Comparison of ENCODE assay signal across 1 cellular context in the genomic region with DNA sequence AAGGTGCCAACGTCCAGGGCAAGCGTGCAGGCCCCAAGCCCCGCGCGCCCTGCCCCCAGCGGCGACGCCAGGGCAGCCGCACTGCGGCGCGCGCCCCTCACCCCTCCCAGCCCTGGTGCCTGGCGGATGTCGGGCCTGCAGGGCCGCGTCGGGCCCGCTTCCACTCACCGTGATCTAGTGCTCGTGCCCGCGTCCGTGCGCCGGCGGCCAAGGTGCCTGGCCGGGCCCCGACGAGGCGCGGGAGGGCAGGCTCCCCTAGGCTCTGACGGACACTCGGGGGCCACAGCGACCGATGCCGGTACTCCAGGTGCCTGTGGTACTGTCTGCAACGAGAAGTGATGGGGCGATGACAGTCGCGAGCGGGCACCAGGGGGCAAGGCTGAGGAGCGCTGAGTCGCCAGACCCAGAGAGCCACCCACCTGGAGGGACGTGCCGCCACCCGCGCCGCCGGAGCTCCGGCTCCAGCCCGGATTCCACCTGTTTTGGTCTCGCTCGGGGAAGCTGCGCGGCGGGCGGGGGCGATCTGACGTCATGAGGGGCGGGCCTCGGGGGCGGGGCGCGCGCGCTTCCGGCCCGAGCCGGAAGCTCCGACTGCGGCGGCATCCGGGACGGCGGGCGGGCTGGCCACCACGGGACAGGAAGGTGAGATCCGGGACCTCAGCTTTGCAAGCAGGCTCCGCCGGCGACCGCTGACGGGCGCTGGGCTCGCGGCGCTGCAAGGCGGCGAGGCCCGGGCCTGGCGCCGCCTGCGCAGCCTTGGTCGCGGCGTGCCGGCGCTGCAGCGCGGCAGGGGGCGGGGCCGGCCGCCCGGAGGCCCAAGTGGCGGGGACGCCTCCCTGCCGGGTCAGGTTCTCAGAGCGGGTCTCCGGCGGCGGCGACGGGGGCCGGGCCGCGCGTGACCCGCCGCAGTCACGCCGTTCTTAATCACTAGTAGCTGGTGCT.
TF ChIP-seq lines count a peak whose summit lies in the region.

A gene with protein sequence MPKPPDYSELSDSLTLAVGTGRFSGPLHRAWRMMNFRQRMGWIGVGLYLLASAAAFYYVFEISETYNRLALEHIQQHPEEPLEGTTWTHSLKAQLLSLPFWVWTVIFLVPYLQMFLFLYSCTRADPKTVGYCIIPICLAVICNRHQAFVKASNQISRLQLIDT (plus strand): TSS at position 927 of the 942 bp plus-strand sequence. CDS start 89 bp downstream, outside the sequence.
A gene with protein sequence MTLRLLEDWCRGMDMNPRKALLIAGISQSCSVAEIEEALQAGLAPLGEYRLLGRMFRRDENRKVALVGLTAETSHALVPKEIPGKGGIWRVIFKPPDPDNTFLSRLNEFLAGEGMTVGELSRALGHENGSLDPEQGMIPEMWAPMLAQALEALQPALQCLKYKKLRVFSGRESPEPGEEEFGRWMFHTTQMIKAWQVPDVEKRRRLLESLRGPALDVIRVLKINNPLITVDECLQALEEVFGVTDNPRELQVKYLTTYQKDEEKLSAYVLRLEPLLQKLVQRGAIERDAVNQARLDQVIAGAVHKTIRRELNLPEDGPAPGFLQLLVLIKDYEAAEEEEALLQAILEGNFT (minus strand): TSS at position 507 of the 942 bp plus-strand sequence. CDS start 655 bp downstream, outside the sequence.

TF ChIP-seq in GM12878, 131 proteins besides CTCF, POLR2A, EP300 and RAD21 (continued from another document and continues in another):
- TF ChIP-seq, protein P1, sequence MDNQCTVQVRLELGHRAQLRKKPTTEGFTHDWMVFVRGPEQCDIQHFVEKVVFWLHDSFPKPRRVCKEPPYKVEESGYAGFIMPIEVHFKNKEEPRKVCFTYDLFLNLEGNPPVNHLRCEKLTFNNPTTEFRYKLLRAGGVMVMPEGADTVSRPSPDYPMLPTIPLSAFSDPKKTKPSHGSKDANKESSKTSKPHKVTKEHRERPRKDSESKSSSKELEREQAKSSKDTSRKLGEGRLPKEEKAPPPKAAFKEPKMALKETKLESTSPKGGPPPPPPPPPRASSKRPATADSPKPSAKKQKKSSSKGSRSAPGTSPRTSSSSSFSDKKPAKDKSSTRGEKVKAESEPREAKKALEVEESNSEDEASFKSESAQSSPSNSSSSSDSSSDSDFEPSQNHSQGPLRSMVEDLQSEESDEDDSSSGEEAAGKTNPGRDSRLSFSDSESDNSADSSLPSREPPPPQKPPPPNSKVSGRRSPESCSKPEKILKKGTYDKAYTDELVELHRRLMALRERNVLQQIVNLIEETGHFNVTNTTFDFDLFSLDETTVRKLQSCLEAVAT (IDR thresholded peaks at IDR 0.05) = no peak
- TF ChIP-seq TCF12 (IDR thresholded peaks at IDR 0.05; ENCODE audit: low read depth, low read length) (no peak; the same call in 1 of the 2 replicates), ETV6 (conservative IDR thresholded peaks at IDR 0.05 in 1 of 2, IDR thresholded peaks at IDR 0.05 in 1 of 2; ENCODE audit: borderline replicate concordance in 1 of 2, low read depth in 1 of 2) (peak in 1 of 2 experiments; percentile 49; a peak in 2 of 4 replicates), NFXL1 (IDR thresholded peaks at IDR 0.05; ENCODE audit: borderline replicate concordance) (no peak), SREBF1 (IDR thresholded peaks at IDR 0.05; ENCODE audit: low read length) (no peak), WRNIP1 (IDR thresholded peaks at IDR 0.05; ENCODE audit: borderline replicate concordance, low read depth, low read length) (no peak), ZNF217 (IDR thresholded peaks at IDR 0.05) (peak; percentile 61; the same call in 1 of the 2 replicates), STAT3 (IDR thresholded peaks at IDR 0.05; ENCODE audit: low read depth, low read length) (no peak), MEF2A (IDR thresholded peaks at IDR 0.05; ENCODE audit: insufficient read depth, low read depth, low read length) (0 out of 2 replicates have a peak, but pooled peaks have one; percentile 11), ZNF622 (IDR thresholded peaks at IDR 0.05) (no peak), CHD1 (IDR thresholded peaks at IDR 0.05; ENCODE audit: low read depth, low read length) (peak; percentile 64; the same call in 1 of the 2 replicates), IKZF2 (IDR thresholded peaks at IDR 0.05) (no peak), SIN3A (IDR thresholded peaks at IDR 0.05; ENCODE audit: low read depth, low read length) (no peak; the same call in 1 of the 2 replicates), MTA2 (IDR thresholded peaks at IDR 0.05; ENCODE audit: low read depth) (no peak), ASH2L (IDR thresholded peaks at IDR 0.05; ENCODE audit: borderline replicate concordance, low read depth) (peak; percentile 77; the same call in 1 of the 2 replicates), RCOR1 (conservative IDR thresholded peaks at IDR 0.05; ENCODE audit: low read depth, low read length) (no peak; the same call in 1 of the 2 replicates), FOXK2 (IDR thresholded peaks at IDR 0.05) (no peak), TARDBP (IDR thresholded peaks at IDR 0.05; ENCODE audit: borderline replicate concordance) (no peak), NR2C2 (IDR thresholded peaks at IDR 0.05; ENCODE audit: borderline replicate concordance, control insufficient read depth, insufficient read length, low read depth) (no peak), YY1 (IDR thresholded peaks at IDR 0.05; ENCODE audit: low read depth, low read length) (peak; percentile 16; the same call in 1 of the 2 replicates), PAX5 (IDR thresholded peaks at IDR 0.05; ENCODE audit: borderline replicate concordance, low read depth, low read length) (no peak), RB1 (IDR thresholded peaks at IDR 0.05; ENCODE audit: borderline replicate concordance) (peak; percentile 60; the same call in 1 of the 2 replicates)
- TF ChIP-seq, protein P2, sequence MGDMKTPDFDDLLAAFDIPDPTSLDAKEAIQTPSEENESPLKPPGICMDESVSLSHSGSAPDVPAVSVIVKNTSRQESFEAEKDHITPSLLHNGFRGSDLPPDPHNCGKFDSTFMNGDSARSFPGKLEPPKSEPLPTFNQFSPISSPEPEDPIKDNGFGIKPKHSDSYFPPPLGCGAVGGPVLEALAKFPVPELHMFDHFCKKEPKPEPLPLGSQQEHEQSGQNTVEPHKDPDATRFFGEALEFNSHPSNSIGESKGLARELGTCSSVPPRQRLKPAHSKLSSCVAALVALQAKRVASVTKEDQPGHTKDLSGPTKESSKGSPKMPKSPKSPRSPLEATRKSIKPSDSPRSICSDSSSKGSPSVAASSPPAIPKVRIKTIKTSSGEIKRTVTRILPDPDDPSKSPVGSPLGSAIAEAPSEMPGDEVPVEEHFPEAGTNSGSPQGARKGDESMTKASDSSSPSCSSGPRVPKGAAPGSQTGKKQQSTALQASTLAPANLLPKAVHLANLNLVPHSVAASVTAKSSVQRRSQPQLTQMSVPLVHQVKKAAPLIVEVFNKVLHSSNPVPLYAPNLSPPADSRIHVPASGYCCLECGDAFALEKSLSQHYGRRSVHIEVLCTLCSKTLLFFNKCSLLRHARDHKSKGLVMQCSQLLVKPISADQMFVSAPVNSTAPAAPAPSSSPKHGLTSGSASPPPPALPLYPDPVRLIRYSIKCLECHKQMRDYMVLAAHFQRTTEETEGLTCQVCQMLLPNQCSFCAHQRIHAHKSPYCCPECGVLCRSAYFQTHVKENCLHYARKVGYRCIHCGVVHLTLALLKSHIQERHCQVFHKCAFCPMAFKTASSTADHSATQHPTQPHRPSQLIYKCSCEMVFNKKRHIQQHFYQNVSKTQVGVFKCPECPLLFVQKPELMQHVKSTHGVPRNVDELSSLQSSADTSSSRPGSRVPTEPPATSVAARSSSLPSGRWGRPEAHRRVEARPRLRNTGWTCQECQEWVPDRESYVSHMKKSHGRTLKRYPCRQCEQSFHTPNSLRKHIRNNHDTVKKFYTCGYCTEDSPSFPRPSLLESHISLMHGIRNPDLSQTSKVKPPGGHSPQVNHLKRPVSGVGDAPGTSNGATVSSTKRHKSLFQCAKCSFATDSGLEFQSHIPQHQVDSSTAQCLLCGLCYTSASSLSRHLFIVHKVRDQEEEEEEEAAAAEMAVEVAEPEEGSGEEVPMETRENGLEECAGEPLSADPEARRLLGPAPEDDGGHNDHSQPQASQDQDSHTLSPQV (IDR thresholded peaks at IDR 0.05) = 0 out of 2 replicates have a peak, but pooled peaks have one; percentile 40
- TF ChIP-seq, protein P3, sequence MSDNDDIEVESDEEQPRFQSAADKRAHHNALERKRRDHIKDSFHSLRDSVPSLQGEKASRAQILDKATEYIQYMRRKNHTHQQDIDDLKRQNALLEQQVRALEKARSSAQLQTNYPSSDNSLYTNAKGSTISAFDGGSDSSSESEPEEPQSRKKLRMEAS (IDR thresholded peaks at IDR 0.05; ENCODE audit: low read depth, low read length) = 0 out of 2 replicates have a peak, but pooled peaks have one; percentile 15
- TF ChIP-seq, protein P4, sequence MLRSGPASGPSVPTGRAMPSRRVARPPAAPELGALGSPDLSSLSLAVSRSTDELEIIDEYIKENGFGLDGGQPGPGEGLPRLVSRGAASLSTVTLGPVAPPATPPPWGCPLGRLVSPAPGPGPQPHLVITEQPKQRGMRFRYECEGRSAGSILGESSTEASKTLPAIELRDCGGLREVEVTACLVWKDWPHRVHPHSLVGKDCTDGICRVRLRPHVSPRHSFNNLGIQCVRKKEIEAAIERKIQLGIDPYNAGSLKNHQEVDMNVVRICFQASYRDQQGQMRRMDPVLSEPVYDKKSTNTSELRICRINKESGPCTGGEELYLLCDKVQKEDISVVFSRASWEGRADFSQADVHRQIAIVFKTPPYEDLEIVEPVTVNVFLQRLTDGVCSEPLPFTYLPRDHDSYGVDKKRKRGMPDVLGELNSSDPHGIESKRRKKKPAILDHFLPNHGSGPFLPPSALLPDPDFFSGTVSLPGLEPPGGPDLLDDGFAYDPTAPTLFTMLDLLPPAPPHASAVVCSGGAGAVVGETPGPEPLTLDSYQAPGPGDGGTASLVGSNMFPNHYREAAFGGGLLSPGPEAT (IDR thresholded peaks at IDR 0.05; ENCODE audit: low read depth) = peak; percentile 32; the same call in 1 of the 2 replicates
- TF ChIP-seq, protein P5, sequence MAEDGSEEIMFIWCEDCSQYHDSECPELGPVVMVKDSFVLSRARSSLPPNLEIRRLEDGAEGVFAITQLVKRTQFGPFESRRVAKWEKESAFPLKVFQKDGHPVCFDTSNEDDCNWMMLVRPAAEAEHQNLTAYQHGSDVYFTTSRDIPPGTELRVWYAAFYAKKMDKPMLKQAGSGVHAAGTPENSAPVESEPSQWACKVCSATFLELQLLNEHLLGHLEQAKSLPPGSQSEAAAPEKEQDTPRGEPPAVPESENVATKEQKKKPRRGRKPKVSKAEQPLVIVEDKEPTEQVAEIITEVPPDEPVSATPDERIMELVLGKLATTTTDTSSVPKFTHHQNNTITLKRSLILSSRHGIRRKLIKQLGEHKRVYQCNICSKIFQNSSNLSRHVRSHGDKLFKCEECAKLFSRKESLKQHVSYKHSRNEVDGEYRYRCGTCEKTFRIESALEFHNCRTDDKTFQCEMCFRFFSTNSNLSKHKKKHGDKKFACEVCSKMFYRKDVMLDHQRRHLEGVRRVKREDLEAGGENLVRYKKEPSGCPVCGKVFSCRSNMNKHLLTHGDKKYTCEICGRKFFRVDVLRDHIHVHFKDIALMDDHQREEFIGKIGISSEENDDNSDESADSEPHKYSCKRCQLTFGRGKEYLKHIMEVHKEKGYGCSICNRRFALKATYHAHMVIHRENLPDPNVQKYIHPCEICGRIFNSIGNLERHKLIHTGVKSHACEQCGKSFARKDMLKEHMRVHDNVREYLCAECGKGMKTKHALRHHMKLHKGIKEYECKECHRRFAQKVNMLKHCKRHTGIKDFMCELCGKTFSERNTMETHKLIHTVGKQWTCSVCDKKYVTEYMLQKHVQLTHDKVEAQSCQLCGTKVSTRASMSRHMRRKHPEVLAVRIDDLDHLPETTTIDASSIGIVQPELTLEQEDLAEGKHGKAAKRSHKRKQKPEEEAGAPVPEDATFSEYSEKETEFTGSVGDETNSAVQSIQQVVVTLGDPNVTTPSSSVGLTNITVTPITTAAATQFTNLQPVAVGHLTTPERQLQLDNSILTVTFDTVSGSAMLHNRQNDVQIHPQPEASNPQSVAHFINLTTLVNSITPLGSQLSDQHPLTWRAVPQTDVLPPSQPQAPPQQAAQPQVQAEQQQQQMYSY (CRISPR knock-in tag; IDR thresholded peaks at IDR 0.05) = no peak
- TF ChIP-seq, protein P6, sequence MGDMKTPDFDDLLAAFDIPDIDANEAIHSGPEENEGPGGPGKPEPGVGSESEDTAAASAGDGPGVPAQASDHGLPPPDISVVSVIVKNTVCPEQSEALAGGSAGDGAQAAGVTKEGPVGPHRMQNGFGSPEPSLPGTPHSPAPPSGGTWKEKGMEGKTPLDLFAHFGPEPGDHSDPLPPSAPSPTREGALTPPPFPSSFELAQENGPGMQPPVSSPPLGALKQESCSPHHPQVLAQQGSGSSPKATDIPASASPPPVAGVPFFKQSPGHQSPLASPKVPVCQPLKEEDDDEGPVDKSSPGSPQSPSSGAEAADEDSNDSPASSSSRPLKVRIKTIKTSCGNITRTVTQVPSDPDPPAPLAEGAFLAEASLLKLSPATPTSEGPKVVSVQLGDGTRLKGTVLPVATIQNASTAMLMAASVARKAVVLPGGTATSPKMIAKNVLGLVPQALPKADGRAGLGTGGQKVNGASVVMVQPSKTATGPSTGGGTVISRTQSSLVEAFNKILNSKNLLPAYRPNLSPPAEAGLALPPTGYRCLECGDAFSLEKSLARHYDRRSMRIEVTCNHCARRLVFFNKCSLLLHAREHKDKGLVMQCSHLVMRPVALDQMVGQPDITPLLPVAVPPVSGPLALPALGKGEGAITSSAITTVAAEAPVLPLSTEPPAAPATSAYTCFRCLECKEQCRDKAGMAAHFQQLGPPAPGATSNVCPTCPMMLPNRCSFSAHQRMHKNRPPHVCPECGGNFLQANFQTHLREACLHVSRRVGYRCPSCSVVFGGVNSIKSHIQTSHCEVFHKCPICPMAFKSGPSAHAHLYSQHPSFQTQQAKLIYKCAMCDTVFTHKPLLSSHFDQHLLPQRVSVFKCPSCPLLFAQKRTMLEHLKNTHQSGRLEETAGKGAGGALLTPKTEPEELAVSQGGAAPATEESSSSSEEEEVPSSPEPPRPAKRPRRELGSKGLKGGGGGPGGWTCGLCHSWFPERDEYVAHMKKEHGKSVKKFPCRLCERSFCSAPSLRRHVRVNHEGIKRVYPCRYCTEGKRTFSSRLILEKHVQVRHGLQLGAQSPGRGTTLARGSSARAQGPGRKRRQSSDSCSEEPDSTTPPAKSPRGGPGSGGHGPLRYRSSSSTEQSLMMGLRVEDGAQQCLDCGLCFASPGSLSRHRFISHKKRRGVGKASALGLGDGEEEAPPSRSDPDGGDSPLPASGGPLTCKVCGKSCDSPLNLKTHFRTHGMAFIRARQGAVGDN (IDR thresholded peaks at IDR 0.05) = peak; percentile 52
- TF ChIP-seq, protein P7, sequence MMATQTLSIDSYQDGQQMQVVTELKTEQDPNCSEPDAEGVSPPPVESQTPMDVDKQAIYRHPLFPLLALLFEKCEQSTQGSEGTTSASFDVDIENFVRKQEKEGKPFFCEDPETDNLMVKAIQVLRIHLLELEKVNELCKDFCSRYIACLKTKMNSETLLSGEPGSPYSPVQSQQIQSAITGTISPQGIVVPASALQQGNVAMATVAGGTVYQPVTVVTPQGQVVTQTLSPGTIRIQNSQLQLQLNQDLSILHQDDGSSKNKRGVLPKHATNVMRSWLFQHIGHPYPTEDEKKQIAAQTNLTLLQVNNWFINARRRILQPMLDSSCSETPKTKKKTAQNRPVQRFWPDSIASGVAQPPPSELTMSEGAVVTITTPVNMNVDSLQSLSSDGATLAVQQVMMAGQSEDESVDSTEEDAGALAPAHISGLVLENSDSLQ (IDR thresholded peaks at IDR 0.05) = peak; percentile 70
